ENCODE assay signal across 8 cellular contexts in the genomic region with DNA sequence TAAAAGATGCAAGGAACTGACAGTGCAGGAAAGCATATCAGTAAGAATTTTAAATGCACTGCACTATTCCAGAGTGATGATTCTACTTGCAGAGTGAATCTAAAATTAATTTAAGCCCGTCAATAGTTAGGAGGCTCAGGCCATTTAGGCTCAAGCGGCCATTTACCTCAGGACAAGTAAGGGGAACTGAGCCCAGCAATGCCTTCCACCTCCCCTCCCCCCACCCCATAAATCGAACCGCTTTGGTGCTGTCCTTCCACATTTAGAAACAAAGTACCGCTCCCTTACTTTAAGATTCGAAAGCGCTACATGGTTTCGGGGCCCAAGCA. TPM values are rescaled to one million over a fixed set of nuclear protein-coding genes. Genes with fewer than 3 reads are reported as not detected.
DNase-seq lines count a peak whose midpoint lies in the region; ATAC-seq and TF ChIP-seq lines count a peak whose summit lies in the region.

No MANE protein-coding gene starts in this region.

- POLR2A ChIA-PET in activated CD4-positive, alpha-beta memory T cell treated with anti-CD3 and anti-CD28 coated beads, Interleukin-2, amount 10 ng/mL, durations not matched to agents 7 days and 5 days (lab: Charles Lee) = interaction anchor here (1.2 to 1.3 kb wide), 4 partner anchors 9 to 510 kb away, joined by 3 to 6 read pairs (median 5); a partner anchor contains a TSS

- intact Hi-C loops in left ventricle myocardium inferior (cut with micrococcal nuclease) = no loop called here

- H3K4me3 Mint-ChIP-seq in activated CD4-positive, alpha-beta memory T cell treated with anti-CD3 and anti-CD28 coated beads, Interleukin-2, amount 10 ng/mL, durations not matched to agents 7 days and 5 days = peak overlapping the region; percentile 100

- peak overlapping the region; percentile 76 for H3K27ac ChIP-seq in left ventricle myocardium inferior (replicated peaks)

- CTCF ChIA-PET in activated CD4-positive, alpha-beta memory T cell treated with anti-CD3 and anti-CD28 coated beads, Interleukin-2, amount 10 ng/mL, durations not matched to agents 7 days and 5 days (lab: Charles Lee) = no interaction called here

- in situ Hi-C loops in HAP-1 (cut with MboI; ENCODE audit: low sequenced_read_pairs) = no loop called here

- H3K27me3 ChIP-seq in HAP-1 (ENCODE audit: low read depth) (no peaks in the 10 kb centered on the region), left ventricle myocardium inferior (ENCODE audit: low read depth) (no peaks in the 10 kb centered on the region)

- H3K4me3 ChIP-seq in HAP-1 (peak overlapping the region; percentile 67), left ventricle myocardium inferior (peak overlapping the region; percentile 77), retinal pigment epithelial cell (ENCODE audit: low read length) (peak overlapping the region; percentile 62)

- peaks cover 6% of the 10 kb centered on the region; the same call in 1 of the 2 replicates for H3K4me1 ChIP-seq in HAP-1
- peaks cover 15% of the 10 kb centered on the region for H3K4me1 ChIP-seq in left ventricle myocardium inferior

- H3K36me3 ChIP-seq in HAP-1 (replicated peaks) (peaks cover 38% of the 10 kb centered on the region), left ventricle myocardium inferior (peaks cover 36% of the 10 kb centered on the region)

- ATAC-seq in GM19328 (IDR thresholded peaks at IDR 0.05; ENCODE audit: unreplicated experiment) = no peak

- peak overlapping the region; percentile 35 for H3K27ac Mint-ChIP-seq in activated CD4-positive, alpha-beta memory T cell treated with anti-CD3 and anti-CD28 coated beads, Interleukin-2, amount 10 ng/mL, durations not matched to agents 7 days and 5 days

- no peaks in the 10 kb centered on the region for H3K27me3 Mint-ChIP-seq in activated CD4-positive, alpha-beta memory T cell treated with anti-CD3 and anti-CD28 coated beads, Interleukin-2, amount 10 ng/mL, durations not matched to agents 7 days and 5 days

- DNase-seq in AG20443 (ENCODE audit: low spot score) (peak; percentile 9), HAP-1 (ENCODE audit: low spot score in 2 of 2) (peak in 1 of 2 experiments; percentile 6), left ventricle myocardium inferior (no peak), retinal pigment epithelial cell (ENCODE audit: low read depth) (no peak), NCI-H2227 treated with DMSO at 0.1 percent for 48 hours (lab: John Stamatoyannopoulos, UW) (no peak), NCI-H1930 (lab: John Stamatoyannopoulos, UW) (no peak)
- no peak for DNase-seq in activated CD4-positive, alpha-beta memory T cell treated with anti-CD3 and anti-CD28 coated beads, Interleukin-2, amount 10 ng/mL, durations not matched to agents 7 days and 5 days

- TF ChIP-seq CTCF in left ventricle myocardium inferior (IDR thresholded peaks at IDR 0.05; ENCODE audit: borderline replicate concordance) (no peak), retinal pigment epithelial cell (conservative IDR thresholded peaks at IDR 0.05; ENCODE audit: low read depth, low read length) (no peak)

- no peaks in the 10 kb centered on the region for H3K9me3 ChIP-seq in HAP-1
- H3K9me3 ChIP-seq in left ventricle myocardium inferior (replicated peaks) = no peaks in the 10 kb centered on the region

- H3K36me3 Mint-ChIP-seq in activated CD4-positive, alpha-beta memory T cell treated with anti-CD3 and anti-CD28 coated beads, Interleukin-2, amount 10 ng/mL, durations not matched to agents 7 days and 5 days (ENCODE audit: low read depth) = peaks cover 42% of the 10 kb centered on the region

- no peaks in the 10 kb centered on the region for H3K9me3 Mint-ChIP-seq in activated CD4-positive, alpha-beta memory T cell treated with anti-CD3 and anti-CD28 coated beads, Interleukin-2, amount 10 ng/mL, durations not matched to agents 7 days and 5 days

- peaks cover 37% of the 10 kb centered on the region for H3K4me1 Mint-ChIP-seq in activated CD4-positive, alpha-beta memory T cell treated with anti-CD3 and anti-CD28 coated beads, Interleukin-2, amount 10 ng/mL, durations not matched to agents 7 days and 5 days

RNA-seq across cellular contexts. Expression of a gene that starts 0.7 kb away (rescaled TPM):
- total RNA-seq in activated CD4-positive, alpha-beta memory T cell treated with anti-CD3 and anti-CD28 coated beads, Interleukin-2, amount 10 ng/mL, durations not matched to agents 7 days and 5 days = 10 to 100 TPM; 15.7 to 20.2 TPM
- total RNA-seq in left ventricle myocardium inferior = 13.1 TPM
